ENCODE assay signal across 8 cellular contexts in the genomic region with DNA sequence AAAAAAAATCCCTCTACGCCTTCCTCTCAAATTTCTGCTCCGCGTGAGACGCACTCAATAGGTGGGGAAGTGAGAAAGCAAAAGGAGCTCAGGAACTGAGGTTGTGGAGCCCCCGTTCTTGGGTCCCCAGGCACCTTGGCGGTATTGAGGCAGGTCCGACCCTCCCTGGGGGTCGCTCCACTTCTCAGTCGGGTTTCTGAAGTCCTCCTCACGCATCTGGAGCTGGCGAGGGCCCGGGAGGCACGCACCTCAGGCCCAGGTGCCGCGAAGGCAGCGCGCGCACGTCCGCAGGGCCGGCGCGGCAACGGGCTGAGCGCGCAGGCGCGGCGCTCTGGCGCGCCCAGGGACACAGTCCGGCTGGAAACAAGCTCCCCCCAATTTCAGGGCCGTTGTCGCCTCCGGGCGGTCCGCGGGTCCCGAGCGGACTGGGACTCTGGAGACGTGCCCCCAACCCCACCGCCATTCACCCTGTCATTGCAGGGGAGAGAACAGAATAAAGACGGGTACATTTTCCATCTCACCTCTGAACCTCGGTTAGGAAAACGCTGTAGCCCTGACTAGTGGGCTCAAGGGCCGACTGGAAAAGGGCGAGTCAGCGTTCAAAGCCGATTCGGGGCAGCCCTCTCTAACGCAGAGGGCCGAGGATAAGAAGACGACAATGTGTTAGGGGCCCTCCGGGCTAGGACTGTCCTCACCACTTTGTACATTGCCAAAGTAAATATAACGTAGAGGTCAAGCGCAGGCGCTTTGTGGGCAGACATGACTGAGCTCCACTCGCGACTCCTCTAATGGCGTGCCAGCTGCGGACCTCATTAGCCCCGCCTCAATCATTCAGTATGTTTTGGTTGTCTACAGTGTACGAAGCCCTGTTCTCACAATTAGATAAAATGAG. TPM values are rescaled to one million over a fixed set of nuclear protein-coding genes. Genes with fewer than 3 reads are reported as not detected.
A peak's percentile ranks its signal among the peaks of the same experiment; 100 is the strongest.
DNase-seq lines count a peak whose midpoint lies in the region; ATAC-seq, FAIRE-seq and TF ChIP-seq lines count a peak whose summit lies in the region.

Gene ZNF770 (minus strand): TSS at position 306 of the 892 bp plus-strand sequence. CDS start 4,853 bp downstream, outside the sequence.

- POLR2A ChIA-PET in WTC11 (lab: Charles Lee): interaction anchor here (0.5 to 1.7 kb wide), 3 partner anchors 12 to 384 kb away, joined by 3 to 14 read pairs (median 3); partner anchors contain the start of gene AQR

- ATAC-seq in GM18861 (IDR thresholded peaks at IDR 0.05; ENCODE audit: unreplicated experiment): peak; percentile 72
- ATAC-seq in HG03095 (IDR thresholded peaks at IDR 0.05; ENCODE audit: unreplicated experiment): peak; percentile 67
- peak; percentile 86 for ATAC-seq in WTC11

- TF ChIP-seq POLR2A in spleen (IDR thresholded peaks at IDR 0.05): peak in 2 of 3 donors; percentile 77 to 81

- H3K27me3 ChIP-seq in bronchial epithelial cell (ENCODE audit: control insufficient read depth, insufficient read depth, low read length) (no peaks in the 10 kb centered on the region), spleen (replicated peaks in 1 of 7) (no peaks in the 10 kb centered on the region)

- TF ChIP-seq CTCF in WTC11 (IDR thresholded peaks at IDR 0.05): no peak
- TF ChIP-seq CTCF in bronchial epithelial cell (IDR thresholded peaks at IDR 0.05; ENCODE audit: insufficient read depth, low read length, severe bottlenecking): no peak
- peak in 2 of 11 experiments; percentile 7 to 15 for TF ChIP-seq CTCF in spleen (IDR thresholded peaks at IDR 0.05 in 8 of 11, conservative IDR thresholded peaks at IDR 0.05 in 3 of 11)

- H3K36me3 ChIP-seq in bronchial epithelial cell (ENCODE audit: control insufficient read depth, insufficient read depth, low read length): peaks cover 2% of the 10 kb centered on the region
- H3K36me3 ChIP-seq in spleen: peaks cover 0 to 27% (median 4%) of the 10 kb centered on the region in 6 donors

- peaks cover 52% of the 10 kb centered on the region for H3K4me1 Mint-ChIP-seq in WTC11

- H3K9me3 Mint-ChIP-seq in WTC11: no peaks in the 10 kb centered on the region

- FAIRE-seq in bronchial epithelial cell (lab: Jason Lieb, UNC): no peak

- intact Hi-C loops in spleen (cut with DNase I; ENCODE audit: low total_unique reads): no loop called here

- H3K4me3 ChIP-seq in bronchial epithelial cell (ENCODE audit: low read depth, low read length) (peak within 1 kb of the TSS; percentile 60), spleen (peak within 1 kb of the TSS; percentile 65 to 84 (median 80))

- H3K27me3 Mint-ChIP-seq in WTC11 (ENCODE audit: low read depth): no peaks in the 10 kb centered on the region

- 0 to 1% (median 1%) methylated on average over 26 to 63 of the region's 63 CpGs for WGBS in spleen, 5 donors

- peaks cover 33 to 55% (median 45%) of the 10 kb centered on the region in 6 donors for H3K4me1 ChIP-seq in spleen

- peaks cover 38% of the 10 kb centered on the region for H3K36me3 Mint-ChIP-seq in WTC11

- peak within 1 kb of the TSS; percentile 97 for H3K4me3 Mint-ChIP-seq in WTC11

- peak within 1 kb of the TSS; percentile 95 for H3K27ac Mint-ChIP-seq in WTC11

- CTCF ChIA-PET in WTC11 (lab: Charles Lee): interaction anchor here (0.5 to 2.7 kb wide), 9 partner anchors 12 to 264 kb away, joined by 3 to 22 read pairs (median 3); partner anchors contain the start of gene AQR

- DNase-seq in A172 (ENCODE audit: low spot score) (peak; percentile 45), NCI-H2171 treated with DMSO at 0.1 percent for 48 hours (lab: John Stamatoyannopoulos, UW) (peak; percentile 78), WTC11 (ENCODE audit: low spot score) (peak; percentile 76), bronchial epithelial cell (ENCODE audit: low read depth) (peak; percentile 54), inferior parietal cortex (ENCODE audit: extremely low spot score) (peak; percentile 78), spleen (peak; percentile 96)

- no peaks in the 10 kb centered on the region for H3K9me3 ChIP-seq in spleen

- H3K27ac ChIP-seq in spleen: peak within 1 kb of the TSS; percentile 94 to 99 (median 98)

TF ChIP-seq in WTC11, 78 proteins besides CTCF, POLR2A, EP300 and RAD21 (continues in another document):
- TF ChIP-seq MAX (CRISPR knock-in tag; IDR thresholded peaks at IDR 0.05): peak; percentile 66; the same call in 1 of the 2 replicates
- TF ChIP-seq ZNF232 (CRISPR knock-in tag; IDR thresholded peaks at IDR 0.05): peak; percentile 44; the same call in 1 of the 2 replicates
- no peak for TF ChIP-seq GTF2I (CRISPR knock-in tag; conservative IDR thresholded peaks at IDR 0.05)
- TF ChIP-seq, protein P1, sequence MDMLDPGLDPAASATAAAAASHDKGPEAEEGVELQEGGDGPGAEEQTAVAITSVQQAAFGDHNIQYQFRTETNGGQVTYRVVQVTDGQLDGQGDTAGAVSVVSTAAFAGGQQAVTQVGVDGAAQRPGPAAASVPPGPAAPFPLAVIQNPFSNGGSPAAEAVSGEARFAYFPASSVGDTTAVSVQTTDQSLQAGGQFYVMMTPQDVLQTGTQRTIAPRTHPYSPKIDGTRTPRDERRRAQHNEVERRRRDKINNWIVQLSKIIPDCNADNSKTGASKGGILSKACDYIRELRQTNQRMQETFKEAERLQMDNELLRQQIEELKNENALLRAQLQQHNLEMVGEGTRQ (CRISPR knock-in tag; IDR thresholded peaks at IDR 0.05): no peak
- TF ChIP-seq ZMAT4 (CRISPR knock-in tag; IDR thresholded peaks at IDR 0.05): no peak
- TF ChIP-seq ZBTB21 (CRISPR knock-in tag; IDR thresholded peaks at IDR 0.05; ENCODE audit: borderline replicate concordance): no peak; the same call in 1 of the 2 replicates
- TF ChIP-seq, protein P2, sequence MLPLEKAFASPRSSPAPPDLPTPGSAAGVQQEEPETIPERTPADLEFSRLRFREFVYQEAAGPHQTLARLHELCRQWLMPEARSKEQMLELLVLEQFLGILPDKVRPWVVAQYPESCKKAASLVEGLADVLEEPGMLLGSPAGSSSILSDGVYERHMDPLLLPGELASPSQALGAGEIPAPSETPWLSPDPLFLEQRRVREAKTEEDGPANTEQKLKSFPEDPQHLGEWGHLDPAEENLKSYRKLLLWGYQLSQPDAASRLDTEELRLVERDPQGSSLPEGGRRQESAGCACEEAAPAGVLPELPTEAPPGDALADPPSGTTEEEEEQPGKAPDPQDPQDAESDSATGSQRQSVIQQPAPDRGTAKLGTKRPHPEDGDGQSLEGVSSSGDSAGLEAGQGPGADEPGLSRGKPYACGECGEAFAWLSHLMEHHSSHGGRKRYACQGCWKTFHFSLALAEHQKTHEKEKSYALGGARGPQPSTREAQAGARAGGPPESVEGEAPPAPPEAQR (CRISPR knock-in tag; IDR thresholded peaks at IDR 0.05): no peak
- TF ChIP-seq, protein P3, sequence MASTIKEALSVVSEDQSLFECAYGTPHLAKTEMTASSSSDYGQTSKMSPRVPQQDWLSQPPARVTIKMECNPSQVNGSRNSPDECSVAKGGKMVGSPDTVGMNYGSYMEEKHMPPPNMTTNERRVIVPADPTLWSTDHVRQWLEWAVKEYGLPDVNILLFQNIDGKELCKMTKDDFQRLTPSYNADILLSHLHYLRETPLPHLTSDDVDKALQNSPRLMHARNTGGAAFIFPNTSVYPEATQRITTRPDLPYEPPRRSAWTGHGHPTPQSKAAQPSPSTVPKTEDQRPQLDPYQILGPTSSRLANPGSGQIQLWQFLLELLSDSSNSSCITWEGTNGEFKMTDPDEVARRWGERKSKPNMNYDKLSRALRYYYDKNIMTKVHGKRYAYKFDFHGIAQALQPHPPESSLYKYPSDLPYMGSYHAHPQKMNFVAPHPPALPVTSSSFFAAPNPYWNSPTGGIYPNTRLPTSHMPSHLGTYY (CRISPR knock-in tag; IDR thresholded peaks at IDR 0.05): no peak
- peak; percentile 69; the same call in 1 of the 2 replicates for TF ChIP-seq NFE2L1 (CRISPR knock-in tag; IDR thresholded peaks at IDR 0.05)
- TF ChIP-seq SOX15 (CRISPR knock-in tag; IDR thresholded peaks at IDR 0.05): no peak
- no peak; the same call in 1 of the 2 replicates for TF ChIP-seq MYBL2 (CRISPR knock-in tag; IDR thresholded peaks at IDR 0.05)
- 0 out of 2 replicates have a peak, but pooled peaks have one; percentile 86 for TF ChIP-seq IRF1 (CRISPR knock-in tag; IDR thresholded peaks at IDR 0.05)
- TF ChIP-seq FOXJ3 (CRISPR knock-in tag; IDR thresholded peaks at IDR 0.05; ENCODE audit: borderline replicate concordance): no peak
- no peak for TF ChIP-seq USF1 (CRISPR knock-in tag; IDR thresholded peaks at IDR 0.05)
- peak; percentile 100 for TF ChIP-seq KAT7 (CRISPR knock-in tag; IDR thresholded peaks at IDR 0.05; ENCODE audit: borderline replicate concordance)
- no peak for TF ChIP-seq ZNF671 (CRISPR knock-in tag; IDR thresholded peaks at IDR 0.05)

RNA-seq across cellular contexts. Expression of gene ZNF770, which starts in this region (rescaled TPM):
- 15.3 and 15.7 TPM in 2 replicates for total RNA-seq in A172 (2014; rRNA removed; shearing (Covaris generic))
- total RNA-seq in WTC11 (2021) (142 to 158 TPM (median 154 TPM) in 3 replicates), bronchial epithelial cell (59.0 and 76.2 TPM in 2 replicates), spleen (10 to 100 TPM; 24.1 to 44.4 (median 32.9) TPM)
- 10 to 100 TPM in 2 of 3 donors, 1 to 10 TPM in 1; 9.9 to 15.5 (median 10.6) TPM for polyA plus RNA-seq in spleen

Comparison
In these comparisons a context has a peak if more than half of its experiments do, and no peak if none do; other contexts are left out.
1. Peak in every context shown above with its lines: DNase-seq, ATAC-seq, H3K4me3 ChIP-seq and H3K27ac ChIP-seq.
2. DNase-seq: peak in every context shown above with its lines; median percentile 96 in spleen; 78 in NCI-H2171 treated with DMSO at 0.1 percent for 48 hours; 78 in inferior parietal cortex; 76 in WTC11; 54 in bronchial epithelial cell; 45 in A172.